1 cellular context compared by ENCODE assay signal in the genomic region with DNA sequence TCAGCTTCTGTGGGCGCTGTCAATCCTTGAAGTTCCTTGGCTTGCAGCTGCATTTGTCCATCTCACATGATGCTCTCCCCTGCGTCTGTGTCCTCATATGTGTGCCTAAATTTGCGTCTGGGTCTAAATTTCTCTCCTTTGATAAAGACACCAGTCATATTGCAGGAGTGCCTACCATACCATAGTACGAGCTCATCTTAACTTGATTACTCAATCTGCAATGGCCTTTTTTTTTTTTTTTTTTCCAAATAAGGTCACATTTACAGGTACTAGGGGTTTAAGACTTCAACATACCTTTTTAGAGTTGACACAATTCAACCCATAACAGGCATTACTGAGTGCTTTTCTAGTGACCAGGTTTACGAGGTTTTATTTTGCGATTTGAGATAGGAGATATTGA.
TF ChIP-seq lines count a peak whose summit lies in the region.

No MANE protein-coding gene starts in this region.

TF ChIP-seq in A549, 52 proteins besides CTCF, POLR2A, EP300 and RAD21 (continued from another document):
- TF ChIP-seq, protein P1, sequence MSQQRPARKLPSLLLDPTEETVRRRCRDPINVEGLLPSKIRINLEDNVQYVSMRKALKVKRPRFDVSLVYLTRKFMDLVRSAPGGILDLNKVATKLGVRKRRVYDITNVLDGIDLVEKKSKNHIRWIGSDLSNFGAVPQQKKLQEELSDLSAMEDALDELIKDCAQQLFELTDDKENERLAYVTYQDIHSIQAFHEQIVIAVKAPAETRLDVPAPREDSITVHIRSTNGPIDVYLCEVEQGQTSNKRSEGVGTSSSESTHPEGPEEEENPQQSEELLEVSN (IDR thresholded peaks at IDR 0.05; ENCODE audit: borderline replicate concordance, low read depth), result no peak
- TF ChIP-seq RNF2 (IDR thresholded peaks at IDR 0.05; ENCODE audit: borderline replicate concordance, low read depth), result no peak
- TF ChIP-seq, protein P2, sequence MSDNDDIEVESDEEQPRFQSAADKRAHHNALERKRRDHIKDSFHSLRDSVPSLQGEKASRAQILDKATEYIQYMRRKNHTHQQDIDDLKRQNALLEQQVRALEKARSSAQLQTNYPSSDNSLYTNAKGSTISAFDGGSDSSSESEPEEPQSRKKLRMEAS (IDR thresholded peaks at IDR 0.05), result no peak
- TF ChIP-seq, protein P3, sequence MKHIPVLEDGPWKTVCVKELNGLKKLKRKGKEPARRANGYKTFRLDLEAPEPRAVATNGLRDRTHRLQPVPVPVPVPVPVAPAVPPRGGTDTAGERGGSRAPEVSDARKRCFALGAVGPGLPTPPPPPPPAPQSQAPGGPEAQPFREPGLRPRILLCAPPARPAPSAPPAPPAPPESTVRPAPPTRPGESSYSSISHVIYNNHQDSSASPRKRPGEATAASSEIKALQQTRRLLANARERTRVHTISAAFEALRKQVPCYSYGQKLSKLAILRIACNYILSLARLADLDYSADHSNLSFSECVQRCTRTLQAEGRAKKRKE (CRISPR knock-in tag; IDR thresholded peaks at IDR 0.05; ENCODE audit: low read depth), result no peak
- no peak for TF ChIP-seq NPAS2 (CRISPR knock-in tag; IDR thresholded peaks at IDR 0.05; ENCODE audit: borderline replicate concordance)
- TF ChIP-seq ZNF302 (CRISPR knock-in tag; IDR thresholded peaks at IDR 0.05), result no peak
- TF ChIP-seq TFCP2L1 (CRISPR knock-in tag; IDR thresholded peaks at IDR 0.05), result no peak
- TF ChIP-seq, protein P4, sequence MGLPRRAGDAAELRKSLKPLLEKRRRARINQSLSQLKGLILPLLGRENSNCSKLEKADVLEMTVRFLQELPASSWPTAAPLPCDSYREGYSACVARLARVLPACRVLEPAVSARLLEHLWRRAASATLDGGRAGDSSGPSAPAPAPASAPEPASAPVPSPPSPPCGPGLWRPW (IDR thresholded peaks at IDR 0.05), result no peak
- no peak for TF ChIP-seq HOXB13 (CRISPR knock-in tag; IDR thresholded peaks at IDR 0.05; ENCODE audit: low read depth)
- TF ChIP-seq POLR2AphosphoS2 (conservative IDR thresholded peaks at IDR 0.05; ENCODE audit: low read length), result no peak
- no peak for TF ChIP-seq JUNB (IDR thresholded peaks at IDR 0.05)
- no peak for TF ChIP-seq NFE2L2 (conservative IDR thresholded peaks at IDR 0.05; ENCODE audit: low read length)
- no peak for TF ChIP-seq HMGXB4 (CRISPR knock-in tag; IDR thresholded peaks at IDR 0.05; ENCODE audit: borderline replicate concordance)
- TF ChIP-seq SMC3 (IDR thresholded peaks at IDR 0.05), result no peak
